8 cellular contexts compared by ENCODE assay signal in the genomic region with DNA sequence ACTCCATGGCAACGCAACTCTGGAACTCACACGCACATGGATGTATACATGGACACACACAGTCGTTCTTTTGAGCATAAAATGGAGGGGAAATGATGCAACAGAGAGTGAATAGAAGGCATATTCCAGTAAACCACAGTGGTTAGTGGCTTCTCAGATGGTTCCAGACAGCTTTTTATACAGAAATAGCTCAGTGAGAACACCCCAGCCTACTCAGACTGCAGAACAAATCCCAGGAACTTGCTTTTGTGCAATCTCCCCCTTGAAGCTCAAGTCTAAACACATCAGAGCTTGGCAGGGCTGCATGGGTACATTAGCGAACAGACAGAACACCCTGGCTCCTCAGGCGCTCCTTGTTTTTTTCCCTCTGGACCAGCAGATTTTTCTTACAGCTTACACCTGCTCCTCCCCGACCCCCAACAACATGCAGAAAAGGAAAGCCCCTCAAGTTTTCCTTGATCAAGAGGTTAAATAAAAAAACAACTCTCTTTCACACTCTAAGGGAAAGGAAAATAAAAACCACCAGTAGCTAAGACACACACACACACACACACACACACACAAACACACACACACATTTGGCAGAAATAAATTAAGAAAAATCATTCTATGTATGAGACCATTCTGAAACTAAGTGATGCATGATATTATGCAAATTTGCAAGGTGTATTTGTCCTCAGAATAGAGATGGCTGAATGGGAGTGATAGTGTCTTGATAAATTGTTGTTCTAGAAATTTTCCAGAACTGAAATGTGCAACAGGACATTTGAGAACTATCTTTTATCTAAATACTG. TPM values are rescaled to one million over a fixed set of nuclear protein-coding genes. Genes with fewer than 3 reads are reported as not detected.
DNase-seq lines count a peak whose midpoint lies in the region; ATAC-seq and TF ChIP-seq lines count a peak whose summit lies in the region.

No MANE protein-coding gene starts in this region.

- peak overlapping the region in 1 of 2 donors; percentile 57 for H3K9ac ChIP-seq in stomach smooth muscle (ENCODE audit: low read length in 2 of 2)

- TF ChIP-seq CTCF in GM20000 (IDR thresholded peaks at IDR 0.05; ENCODE audit: extremely low read depth, missing control alignments): no peak

- H3K4me1 ChIP-seq in stomach smooth muscle (ENCODE audit: control insufficient read depth, insufficient read depth, low read length) (peaks cover 44% of the 10 kb centered on the region), HAP-1 (peaks cover 19% of the 10 kb centered on the region)

- H3K4me3 ChIP-seq in stomach smooth muscle (ENCODE audit: low read length in 2 of 2) (peak overlapping the region in 1 of 2 donors; percentile 44), HAP-1 (no peak overlapping the region)

- peak overlapping the region; percentile 75 for H3K4me3 Mint-ChIP-seq in activated T-helper 1 cell treated with anti-CD3 and anti-CD28 coated beads, Interleukin-12 subunit alpha, Interleukin-12 subunit beta, Interleukin-2, Interleukin-4 antibody, amounts not matched to agents 30 ng/mL and 10 ng/mL and 1 ng/mL, durations not matched to agents 14 hours and 24 hours and 36 hours

- H3K27me3 Mint-ChIP-seq in activated T-helper 1 cell treated with anti-CD3 and anti-CD28 coated beads, Interleukin-12 subunit alpha, Interleukin-12 subunit beta, Interleukin-2, Interleukin-4 antibody, amounts not matched to agents 30 ng/mL and 10 ng/mL and 1 ng/mL, durations not matched to agents 14 hours and 24 hours and 36 hours (ENCODE audit: insufficient read depth): peaks cover 2% of the 10 kb centered on the region

- H3K36me3 ChIP-seq in stomach smooth muscle (ENCODE audit: control insufficient read depth in 2 of 2, insufficient read depth in 2 of 2, low read length in 2 of 2): no peaks in the 10 kb centered on the region
- H3K36me3 ChIP-seq in HAP-1 (replicated peaks): no peaks in the 10 kb centered on the region

- no peak for ATAC-seq in HG03039 (IDR thresholded peaks at IDR 0.05; ENCODE audit: unreplicated experiment)

- in situ Hi-C loops in HAP-1 (cut with MboI; ENCODE audit: low sequenced_read_pairs): no loop called here

- H3K36me3 Mint-ChIP-seq in activated T-helper 1 cell treated with anti-CD3 and anti-CD28 coated beads, Interleukin-12 subunit alpha, Interleukin-12 subunit beta, Interleukin-2, Interleukin-4 antibody, amounts not matched to agents 30 ng/mL and 10 ng/mL and 1 ng/mL, durations not matched to agents 14 hours and 24 hours and 36 hours (ENCODE audit: low read depth): peaks cover 5% of the 10 kb centered on the region

- peak overlapping the region; percentile 92 for H3K27ac Mint-ChIP-seq in activated T-helper 1 cell treated with anti-CD3 and anti-CD28 coated beads, Interleukin-12 subunit alpha, Interleukin-12 subunit beta, Interleukin-2, Interleukin-4 antibody, amounts not matched to agents 30 ng/mL and 10 ng/mL and 1 ng/mL, durations not matched to agents 14 hours and 24 hours and 36 hours

- peaks cover 52% of the 10 kb centered on the region for H3K4me1 Mint-ChIP-seq in activated T-helper 1 cell treated with anti-CD3 and anti-CD28 coated beads, Interleukin-12 subunit alpha, Interleukin-12 subunit beta, Interleukin-2, Interleukin-4 antibody, amounts not matched to agents 30 ng/mL and 10 ng/mL and 1 ng/mL, durations not matched to agents 14 hours and 24 hours and 36 hours (ENCODE audit: low read depth)

- peaks cover 4% of the 10 kb centered on the region for H3K9me3 Mint-ChIP-seq in activated T-helper 1 cell treated with anti-CD3 and anti-CD28 coated beads, Interleukin-12 subunit alpha, Interleukin-12 subunit beta, Interleukin-2, Interleukin-4 antibody, amounts not matched to agents 30 ng/mL and 10 ng/mL and 1 ng/mL, durations not matched to agents 14 hours and 24 hours and 36 hours

- intact Hi-C loops in activated T-helper 1 cell treated with anti-CD3 and anti-CD28 coated beads, Interleukin-12 subunit alpha, Interleukin-12 subunit beta, Interleukin-2, Interleukin-4 antibody, amounts not matched to agents 30 ng/mL and 10 ng/mL and 1 ng/mL, durations not matched to agents 14 hours and 24 hours and 36 hours (cut with micrococcal nuclease): loop anchor here (1.0 kb wide), 7 partner anchors 16 to 335 kb away; a partner anchor contains a TSS
- intact Hi-C loops in head of caudate nucleus (cut with DNase I): no loop called here

- peak; percentile 21 for DNase-seq in stimulated activated CD4-positive, alpha-beta T cell treated with anti-CD3 and anti-CD28 coated beads, Interleukin-4, amount 100 ng/mL, for 24 hours
- DNase-seq in stimulated activated CD4-positive, alpha-beta T cell treated with anti-CD3 and anti-CD28 coated beads, Interleukin-12 subunit alpha, Interleukin-12 subunit beta, amount 100 ng/mL, for 4 hours: no peak
- DNase-seq in activated T-helper 1 cell treated with anti-CD3 and anti-CD28 coated beads, Interleukin-12 subunit alpha, Interleukin-12 subunit beta, Interleukin-2, Interleukin-4 antibody, amounts not matched to agents 30 ng/mL and 10 ng/mL and 1 ng/mL, durations not matched to agents 14 hours and 24 hours and 36 hours (ENCODE audit: low spot score): peak; percentile 34
- DNase-seq in head of caudate nucleus: peak in 38 of 42 donors; percentile 10 to 91 (median 56)
- no peak for DNase-seq in HAP-1 (ENCODE audit: low spot score in 2 of 2)
- no peak for DNase-seq in GM20000 (ENCODE audit: low spot score)

- H3K27me3 ChIP-seq in stomach smooth muscle (ENCODE audit: control insufficient read depth in 1 of 2, insufficient read depth in 2 of 2, low read length in 2 of 2): no peaks in the 10 kb centered on the region
- no peaks in the 10 kb centered on the region for H3K27me3 ChIP-seq in HAP-1 (ENCODE audit: low read depth)

- H3K27ac ChIP-seq in stomach smooth muscle (ENCODE audit: low read length): peak overlapping the region; percentile 74

- no peaks in the 10 kb centered on the region for H3K9me3 ChIP-seq in stomach smooth muscle (ENCODE audit: control insufficient read depth in 2 of 2, low read length in 2 of 2)
- no peaks in the 10 kb centered on the region for H3K9me3 ChIP-seq in HAP-1

RNA-seq across cellular contexts. Expression of a gene that starts 51.2 kb away (rescaled TPM):
- total RNA-seq in activated T-helper 1 cell treated with anti-CD3 and anti-CD28 coated beads, Interleukin-12 subunit alpha, Interleukin-12 subunit beta, Interleukin-2, Interleukin-4 antibody, amounts not matched to agents 30 ng/mL and 10 ng/mL and 1 ng/mL, durations not matched to agents 14 hours and 24 hours and 36 hours: 58.4 and 60.1 TPM in 2 replicates

RNA-seq across cellular contexts. Expression of a gene that starts 51.5 kb away (rescaled TPM):
- 37.8 and 40.2 TPM in 2 replicates for total RNA-seq in activated T-helper 1 cell treated with anti-CD3 and anti-CD28 coated beads, Interleukin-12 subunit alpha, Interleukin-12 subunit beta, Interleukin-2, Interleukin-4 antibody, amounts not matched to agents 30 ng/mL and 10 ng/mL and 1 ng/mL, durations not matched to agents 14 hours and 24 hours and 36 hours

Comparison
In these comparisons a context has a peak if more than half of its experiments do, and no peak if none do; other contexts are left out.
1. DNase-seq: peak in stimulated activated CD4-positive, alpha-beta T cell treated with anti-CD3 and anti-CD28 coated beads, Interleukin-4, amount 100 ng/mL, for 24 hours (single experiment), activated T-helper 1 cell treated with anti-CD3 and anti-CD28 coated beads, Interleukin-12 subunit alpha, Interleukin-12 subunit beta, Interleukin-2, Interleukin-4 antibody, amounts not matched to agents 30 ng/mL and 10 ng/mL and 1 ng/mL, durations not matched to agents 14 hours and 24 hours and 36 hours (single experiment) and head of caudate nucleus (38 of 42); none in stimulated activated CD4-positive, alpha-beta T cell treated with anti-CD3 and anti-CD28 coated beads, Interleukin-12 subunit alpha, Interleukin-12 subunit beta, amount 100 ng/mL, for 4 hours (single experiment), HAP-1 (0 of 2) and GM20000 (single experiment).